28 cellular contexts compared by ENCODE assay signal in genomic region chr20:24462461-24463010, GRCh38. TPM values are rescaled to one million over a fixed set of nuclear protein-coding genes. Genes with fewer than 3 reads are reported as not detected.
DNase-seq lines count a peak whose midpoint lies in the region; ATAC-seq, FAIRE-seq and TF ChIP-seq lines count a peak whose summit lies in the region.
"Had no signal": no experiment of that assay in that cellular context is flagged by ENCODE, and none has a peak within 500 bp of the region (broad histone marks: within the 10 kb centered on the region; RNA-seq: fewer than 3 reads in every experiment).

No MANE protein-coding gene starts in this region.

- no peak for TF ChIP-seq RAD21 in HepG2 (CRISPR knock-in tag; IDR thresholded peaks at IDR 0.05)

- in situ Hi-C loops in HepG2 (cut with HindIII; ENCODE audit: extremely low pct_ligation_motif_present, low pct_unique_long_range_greater_than_20kb): no loop called here

- peaks cover 16% of the 10 kb centered on the region for H3F3A ChIP-seq in neural progenitor cell (ENCODE audit: low read depth)

- H3K9me3 ChIP-seq in HepG2 (ENCODE audit: low read length) (no peaks in the 10 kb centered on the region), right lobe of liver (no peaks in the 10 kb centered on the region), endodermal cell (ENCODE audit: control insufficient read depth, low read length) (no peaks in the 10 kb centered on the region), neural progenitor cell (ENCODE audit: low read depth) (no peaks in the 10 kb centered on the region), small intestine (ENCODE audit: control insufficient read depth, low read depth) (no peaks in the 10 kb centered on the region)
- H3K9me3 ChIP-seq: esophagus squamous epithelium, lower lobe of right lung, ovary, upper lobe of left lung had no signal

- H2AFZ ChIP-seq in HepG2 (ENCODE audit: low read length) (no peak overlapping the region), neural progenitor cell (replicated peaks) (no peak overlapping the region)

- TF ChIP-seq CTCF in HepG2 (CRISPR knock-in tag; IDR thresholded peaks at IDR 0.05) (no peak), right lobe of liver (IDR thresholded peaks at IDR 0.05) (no peak), endodermal cell (conservative IDR thresholded peaks at IDR 0.05) (no peak), neural progenitor cell (IDR thresholded peaks at IDR 0.05) (no peak)

- no peak overlapping the region for H3K4me2 ChIP-seq in HepG2 (ENCODE audit: low read depth, low read length)
- H3K4me2 ChIP-seq in neural progenitor cell: peak overlapping the region; percentile 63

- H3K4me3 ChIP-seq in HepG2 (replicated peaks in 1 of 3; ENCODE audit: insufficient read depth in 1 of 3, low read depth in 2 of 3, low read length in 3 of 3): no peak overlapping the region
- H3K4me3 ChIP-seq in right lobe of liver: no peak overlapping the region
- no peak overlapping the region for H3K4me3 ChIP-seq in endodermal cell (ENCODE audit: low read length)
- no peak overlapping the region for H3K4me3 ChIP-seq in neural progenitor cell
- no peak overlapping the region for H3K4me3 ChIP-seq in small intestine (ENCODE audit: low read depth in 1 of 2, low read length in 2 of 2)
- H3K4me3 ChIP-seq: esophagus squamous epithelium, lower lobe of right lung, ovary, upper lobe of left lung had no signal

- POLR2A ChIA-PET in HepG2 (lab: Yijun Ruan, JAX): no interaction called here

- intact Hi-C loops in HepG2 (cut with micrococcal nuclease; ENCODE audit: unreplicated experiment) (no loop called here), right lobe of liver (cut with DNase I) (no loop called here)

- H3K4me3 Mint-ChIP-seq in endodermal cell (no peak overlapping the region), neural progenitor cell (no peak overlapping the region)
- H3K4me3 Mint-ChIP-seq: stimulated activated naive CD8-positive, alpha-beta T cell treated with anti-CD3 and anti-CD28 coated beads, Interleukin-15, Interleukin-2, amounts not matched to agents 100 ng/mL and 50 ng/mL, for 24 hours; T-helper 1 cell treated with Interleukin-12 subunit alpha and Interleukin-12 subunit beta and Interleukin-4 antibody, amounts not matched to agents 30 μg/mL and 1 μg/mL, for 36 hours had no signal

- TF ChIP-seq EP300 in HepG2 (IDR thresholded peaks at IDR 0.05; ENCODE audit: low read depth in 2 of 2, low read length in 2 of 2) (no peak), HepG2 (CRISPR knock-in tag; IDR thresholded peaks at IDR 0.05; ENCODE audit: borderline replicate concordance) (no peak)

- whole genome bisulfite sequencing in HepG2 (ENCODE audit: low lambda C conversion rate): 4% methylated on average over 4 of the region's 4 CpGs
- WGBS in right lobe of liver (ENCODE audit: insufficient coverage, low coverage, low lambda C conversion rate, missing lambda C conversion rate): 39% methylated on average over 4 of the region's 4 CpGs
- WGBS in endodermal cell (ENCODE audit: insufficient coverage in 1 of 2, insufficient read length in 1 of 2), 2 experiments: 77 to 79% methylated on average over 3 to 4 of the region's 4 CpGs
- 55 to 70% (median 62%) methylated on average over 4 of the region's 4 CpGs for WGBS in small intestine, 3 donors

- H3K36me3 ChIP-seq in HepG2 (replicated peaks in 1 of 2; ENCODE audit: control insufficient read depth in 1 of 2, insufficient read depth in 2 of 2, low read length in 2 of 2): no peaks in the 10 kb centered on the region
- no peaks in the 10 kb centered on the region for H3K36me3 ChIP-seq in right lobe of liver
- H3K36me3 ChIP-seq in endodermal cell (ENCODE audit: control insufficient read depth, insufficient read depth, low read length): no peaks in the 10 kb centered on the region
- no peaks in the 10 kb centered on the region for H3K36me3 ChIP-seq in neural progenitor cell
- H3K36me3 ChIP-seq in small intestine (ENCODE audit: control insufficient read depth in 2 of 2, insufficient read depth in 2 of 2, low read length in 2 of 2): no peaks in the 10 kb centered on the region
- H3K36me3 ChIP-seq: esophagus squamous epithelium, lower lobe of right lung, ovary, upper lobe of left lung had no signal

- H3K27ac ChIP-seq in HepG2 (ENCODE audit: extremely low read length, insufficient read depth, low read length): no peak overlapping the region
- no peak overlapping the region for H3K27ac ChIP-seq in right lobe of liver
- peak overlapping the region; percentile 64 for H3K27ac ChIP-seq in endodermal cell (ENCODE audit: low read depth, low read length)
- H3K27ac ChIP-seq in neural progenitor cell: peak overlapping the region; percentile 72
- no peak overlapping the region for H3K27ac ChIP-seq in small intestine (ENCODE audit: low read depth in 1 of 2, low read length in 1 of 2)
- H3K27ac ChIP-seq: esophagus squamous epithelium, lower lobe of right lung, ovary, upper lobe of left lung had no signal

- H3K36me3 Mint-ChIP-seq in endodermal cell (ENCODE audit: low read depth): no peaks in the 10 kb centered on the region
- H3K36me3 Mint-ChIP-seq in neural progenitor cell: no peaks in the 10 kb centered on the region

- H3K9ac ChIP-seq in HepG2 (ENCODE audit: insufficient read depth, low read depth, low read length) (no peak overlapping the region), endodermal cell (ENCODE audit: extremely low read depth, low read length, poor library complexity, severe bottlenecking) (no peak overlapping the region), neural progenitor cell (no peak overlapping the region)

- H3K4me1 ChIP-seq in HepG2 (ENCODE audit: insufficient read depth, low read length) (no peaks in the 10 kb centered on the region), right lobe of liver (no peaks in the 10 kb centered on the region), endodermal cell (ENCODE audit: control insufficient read depth, insufficient read depth, low read length) (peaks cover 12% of the 10 kb centered on the region), neural progenitor cell (peaks cover 43% of the 10 kb centered on the region), small intestine (ENCODE audit: control insufficient read depth in 2 of 2, insufficient read depth in 1 of 2, low read depth in 1 of 2, low read length in 1 of 2) (no peaks in the 10 kb centered on the region)
- H3K4me1 ChIP-seq: esophagus squamous epithelium, lower lobe of right lung, upper lobe of left lung had no signal

- no peak for DNase-seq in HepG2 (ENCODE audit: low spot score)
- DNase-seq in right lobe of liver: no peak
- no peak for DNase-seq in endodermal cell
- peak; percentile 67 for DNase-seq in neural progenitor cell (ENCODE audit: low spot score)
- DNase-seq in small intestine: no peak
- DNase-seq: activated CD4-positive, alpha-beta T cell treated with anti-CD3 and anti-CD28 coated beads, Interleukin-2, amount 50 U/mL, for 4 hours; activated gamma-delta T cell; central memory CD4-positive, alpha-beta T cell; effector CD8-positive, alpha-beta T cell; esophagus squamous epithelium; glutamatergic neuron; lower lobe of right lung; NCI-H1092; NCI-H2107; NCI-H526 treated with DMSO at 0.1 percent for 48 hours; ovary; SIG-M5; stimulated activated CD4-positive, alpha-beta T cell treated with anti-CD3 and anti-CD28 coated beads, Interleukin-2, amount 100 ng/mL, for 48 hours; upper lobe of left lung had no signal

- H3K9me3 Mint-ChIP-seq in endodermal cell (no peaks in the 10 kb centered on the region), neural progenitor cell (no peaks in the 10 kb centered on the region)
- H3K9me3 Mint-ChIP-seq: stimulated activated naive CD8-positive, alpha-beta T cell treated with anti-CD3 and anti-CD28 coated beads, Interleukin-15, Interleukin-2, amounts not matched to agents 100 ng/mL and 50 ng/mL, for 24 hours; T-helper 1 cell treated with Interleukin-12 subunit alpha and Interleukin-12 subunit beta and Interleukin-4 antibody, amounts not matched to agents 30 μg/mL and 1 μg/mL, for 36 hours had no signal

- BruUV-seq in HepG2 (replicated peaks; lab: Mats Ljungman, UMichigan): no TSS peak

- FAIRE-seq in HepG2 (lab: Jason Lieb, UNC) (no peak), small intestine (lab: Jason Lieb, UNC) (no peak)
- FAIRE-seq: D721Med, G401.6, islet of Langerhans had no signal

- H4K20me1 ChIP-seq in HepG2 (ENCODE audit: insufficient read depth, low read length) (no peaks in the 10 kb centered on the region), neural progenitor cell (ENCODE audit: low read depth) (no peaks in the 10 kb centered on the region)

- H3K79me2 ChIP-seq in HepG2 (ENCODE audit: insufficient read depth, low read length) (no peaks in the 10 kb centered on the region), neural progenitor cell (ENCODE audit: low read depth) (no peaks in the 10 kb centered on the region)

- ATAC-seq in HepG2: no peak
- no peak for ATAC-seq in right lobe of liver
- ATAC-seq in HG02970 (IDR thresholded peaks at IDR 0.05; ENCODE audit: low FRiP score, unreplicated experiment): no peak
- ATAC-seq in HG03378 (IDR thresholded peaks at IDR 0.05; ENCODE audit: unreplicated experiment): no peak
- ATAC-seq in GM19351 (IDR thresholded peaks at IDR 0.05; ENCODE audit: unreplicated experiment): no peak
- ATAC-seq: HCT116, lower lobe of right lung had no signal

- H3K27me3 Mint-ChIP-seq in endodermal cell (ENCODE audit: insufficient read depth): peaks cover 61% of the 10 kb centered on the region
- peaks cover 12% of the 10 kb centered on the region for H3K27me3 Mint-ChIP-seq in neural progenitor cell (ENCODE audit: insufficient read depth, low read depth)

- no peak overlapping the region for H3K27ac Mint-ChIP-seq in endodermal cell
- H3K27ac Mint-ChIP-seq in neural progenitor cell: no peak overlapping the region
- H3K27ac Mint-ChIP-seq: stimulated activated naive CD8-positive, alpha-beta T cell treated with anti-CD3 and anti-CD28 coated beads, Interleukin-15, Interleukin-2, amounts not matched to agents 100 ng/mL and 50 ng/mL, for 24 hours; T-helper 1 cell treated with Interleukin-12 subunit alpha and Interleukin-12 subunit beta and Interleukin-4 antibody, amounts not matched to agents 30 μg/mL and 1 μg/mL, for 36 hours had no signal

- H3K4me1 Mint-ChIP-seq in endodermal cell: peaks cover 9% of the 10 kb centered on the region
- peaks cover 36% of the 10 kb centered on the region for H3K4me1 Mint-ChIP-seq in neural progenitor cell

- CTCF ChIA-PET in HepG2 (lab: Yijun Ruan, JAX; ENCODE audit: low intra/inter-chr PET ratio, low total read pairs): no interaction called here

- H3K27me3 ChIP-seq in HepG2 (ENCODE audit: control insufficient read depth in 1 of 2, insufficient read depth in 2 of 2, low read length in 2 of 2) (peaks cover 3 to 35% of the 10 kb centered on the region in 2 experiments; a peak in 3 of 5 replicates), right lobe of liver (no peaks in the 10 kb centered on the region), endodermal cell (ENCODE audit: control insufficient read depth, insufficient read depth, low read length, poor library complexity, severe bottlenecking) (peaks cover 18% of the 10 kb centered on the region), neural progenitor cell (peaks cover 9% of the 10 kb centered on the region), small intestine (ENCODE audit: control insufficient read depth in 2 of 2, insufficient read depth in 2 of 2, low read length in 2 of 2) (no peaks in the 10 kb centered on the region)
- H3K27me3 ChIP-seq: ovary, upper lobe of left lung had no signal

- TF ChIP-seq POLR2A in HepG2 (IDR thresholded peaks at IDR 0.05; ENCODE audit: insufficient read depth in 1 of 2, low read depth in 2 of 2, low read length in 2 of 2): no peak
- no peak for TF ChIP-seq POLR2A in right lobe of liver (IDR thresholded peaks at IDR 0.05)

RNA-seq across cellular contexts. Expression of gene SYNDIG1, which starts 6.9 kb away (rescaled TPM):
- total RNA-seq in HepG2 (2016; rRNA removed; fragmentation: Illumina TruSeq; extraction: Trizol) (not detected in 2 replicates), right lobe of liver (not detected), endodermal cell (1 to 10 TPM; 5.5 to 6.8 TPM), neural progenitor cell (ENCODE audit: low replicate concordance) (1.0 and 4.7 TPM in 2 replicates)
- total RNA-seq in HepG2 (2016; cell fraction: cytosol; rRNA removed; fragmentation: Illumina TruSeq; extraction: Trizol; ENCODE audit: low read depth): not detected in 2 replicates
- total RNA-seq in HepG2 (2016; cell fraction: insoluble cytoplasmic fraction; rRNA removed; fragmentation: Illumina TruSeq; extraction: Trizol): not detected in 2 replicates
- not detected in 2 replicates for total RNA-seq in HepG2 (2016; cell fraction: membrane; rRNA removed; fragmentation: Illumina TruSeq; extraction: Trizol)
- not detected in 2 replicates for total RNA-seq in HepG2 (2016; cell fraction: nucleus; rRNA removed; fragmentation: Illumina TruSeq; extraction: Trizol)
- polyA plus RNA-seq in HepG2 (2011; rRNA removed) (not detected in 2 replicates), small intestine (1 to 10 TPM in 1 of 3 donors, under 1 TPM in 1, not detected in 1; 0.90 to 1.9 TPM)
- polyA plus RNA-seq in HepG2 (2011; cell fraction: cytosol; rRNA removed): not detected in 2 replicates
- polyA plus RNA-seq in HepG2 (2011; cell fraction: nucleus; rRNA removed): not detected in 2 replicates
- not detected in 2 replicates for polyA plus RNA-seq in HepG2 (2012)
- polyA plus RNA-seq in HepG2 (2016; cell fraction: cytosol; fragmentation: Illumina TruSeq; extraction: Trizol; ENCODE audit: low read depth): not detected in 2 replicates
- polyA plus RNA-seq in HepG2 (2016; cell fraction: insoluble cytoplasmic fraction; fragmentation: Illumina TruSeq; extraction: Trizol; ENCODE audit: low read depth): not detected in 2 replicates
- polyA plus RNA-seq in HepG2 (2016; cell fraction: membrane; fragmentation: Illumina TruSeq; extraction: Trizol; ENCODE audit: low read depth): not detected in 2 replicates
- polyA plus RNA-seq in HepG2 (2016; cell fraction: nucleus; fragmentation: Illumina TruSeq; extraction: Trizol; ENCODE audit: insufficient read depth, low read depth): not detected in 2 replicates
- not detected in 2 replicates for polyA minus RNA-seq in HepG2 (2011; rRNA and poly(A)+ RNA removed; ENCODE audit: low replicate concordance)
- polyA minus RNA-seq in HepG2 (2011; cell fraction: cytosol; rRNA and poly(A)+ RNA removed): not detected in 2 replicates
- polyA minus RNA-seq in HepG2 (2011; cell fraction: nucleus; rRNA and poly(A)+ RNA removed): not detected in 2 replicates
- 4.6 TPM for polyA plus RNA-seq in endodermal cell (2013, experiment 1 of 2)
- polyA plus RNA-seq in endodermal cell (2013, experiment 2 of 2): 4.9 TPM
- total RNA-seq: esophagus squamous epithelium had no signal

Comparison
In these comparisons a context has a peak if more than half of its experiments do, and no peak if none do; other contexts are left out.
1. H3K27ac ChIP-seq: peak in endodermal cell (single experiment) and neural progenitor cell (single experiment); none in HepG2 (single experiment), right lobe of liver (0 of 3) and small intestine (0 of 2).